ENCODE assay signal across 2 cellular contexts in the genomic region with DNA sequence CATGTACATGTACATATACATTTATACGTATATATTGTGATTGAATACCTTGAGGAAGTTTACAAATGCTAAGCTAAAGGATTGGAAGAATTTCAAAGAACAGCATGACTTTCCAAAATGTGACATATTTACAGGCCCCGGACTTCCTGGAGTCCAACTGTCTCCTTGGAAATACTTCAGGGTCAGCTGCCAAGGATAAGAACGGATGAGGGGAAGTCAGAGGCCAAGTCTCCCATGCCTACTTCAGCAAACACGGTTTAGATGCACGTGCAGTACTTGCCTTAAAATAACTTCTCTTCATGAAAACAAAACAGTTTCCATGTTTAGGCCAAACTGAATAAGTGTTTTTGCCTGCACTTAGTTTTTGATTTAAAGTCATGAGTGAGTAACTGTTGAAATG.
TF ChIP-seq lines count a peak whose summit lies in the region.

No MANE protein-coding gene starts in this region.

TF ChIP-seq in liver, 16 proteins besides CTCF, POLR2A, EP300 and RAD21 (continued from another document):
- TF ChIP-seq, protein P1, sequence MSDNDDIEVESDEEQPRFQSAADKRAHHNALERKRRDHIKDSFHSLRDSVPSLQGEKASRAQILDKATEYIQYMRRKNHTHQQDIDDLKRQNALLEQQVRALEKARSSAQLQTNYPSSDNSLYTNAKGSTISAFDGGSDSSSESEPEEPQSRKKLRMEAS (IDR thresholded peaks at IDR 0.05), result no peak
- peak; percentile 92 for TF ChIP-seq NR2F2 (IDR thresholded peaks at IDR 0.05)
TF ChIP-seq in liver: peak in this region for 2.

TF ChIP-seq in HepG2, 621 proteins besides CTCF, POLR2A, EP300 and RAD21:
- TF ChIP-seq, protein P2, sequence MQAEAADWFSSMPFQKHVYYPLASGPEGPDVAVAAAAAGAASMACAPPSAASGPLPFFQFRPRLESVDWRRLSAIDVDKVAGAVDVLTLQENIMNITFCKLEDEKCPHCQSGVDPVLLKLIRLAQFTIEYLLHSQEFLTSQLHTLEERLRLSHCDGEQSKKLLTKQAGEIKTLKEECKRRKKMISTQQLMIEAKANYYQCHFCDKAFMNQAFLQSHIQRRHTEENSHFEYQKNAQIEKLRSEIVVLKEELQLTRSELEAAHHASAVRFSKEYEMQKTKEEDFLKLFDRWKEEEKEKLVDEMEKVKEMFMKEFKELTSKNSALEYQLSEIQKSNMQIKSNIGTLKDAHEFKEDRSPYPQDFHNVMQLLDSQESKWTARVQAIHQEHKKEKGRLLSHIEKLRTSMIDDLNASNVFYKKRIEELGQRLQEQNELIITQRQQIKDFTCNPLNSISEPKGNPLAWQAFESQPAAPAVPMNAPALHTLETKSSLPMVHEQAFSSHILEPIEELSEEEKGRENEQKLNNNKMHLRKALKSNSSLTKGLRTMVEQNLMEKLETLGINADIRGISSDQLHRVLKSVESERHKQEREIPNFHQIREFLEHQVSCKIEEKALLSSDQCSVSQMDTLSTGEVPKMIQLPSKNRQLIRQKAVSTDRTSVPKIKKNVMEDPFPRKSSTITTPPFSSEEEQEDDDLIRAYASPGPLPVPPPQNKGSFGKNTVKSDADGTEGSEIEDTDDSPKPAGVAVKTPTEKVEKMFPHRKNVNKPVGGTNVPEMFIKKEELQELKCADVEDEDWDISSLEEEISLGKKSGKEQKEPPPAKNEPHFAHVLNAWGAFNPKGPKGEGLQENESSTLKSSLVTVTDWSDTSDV (CRISPR knock-in tag; IDR thresholded peaks at IDR 0.05), result no peak
- no peak for TF ChIP-seq MIER3 (CRISPR knock-in tag; IDR thresholded peaks at IDR 0.05; ENCODE audit: borderline replicate concordance)
- TF ChIP-seq, protein P3, sequence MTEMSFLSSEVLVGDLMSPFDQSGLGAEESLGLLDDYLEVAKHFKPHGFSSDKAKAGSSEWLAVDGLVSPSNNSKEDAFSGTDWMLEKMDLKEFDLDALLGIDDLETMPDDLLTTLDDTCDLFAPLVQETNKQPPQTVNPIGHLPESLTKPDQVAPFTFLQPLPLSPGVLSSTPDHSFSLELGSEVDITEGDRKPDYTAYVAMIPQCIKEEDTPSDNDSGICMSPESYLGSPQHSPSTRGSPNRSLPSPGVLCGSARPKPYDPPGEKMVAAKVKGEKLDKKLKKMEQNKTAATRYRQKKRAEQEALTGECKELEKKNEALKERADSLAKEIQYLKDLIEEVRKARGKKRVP (CRISPR knock-in tag; IDR thresholded peaks at IDR 0.05), result no peak
- TF ChIP-seq, protein P4, sequence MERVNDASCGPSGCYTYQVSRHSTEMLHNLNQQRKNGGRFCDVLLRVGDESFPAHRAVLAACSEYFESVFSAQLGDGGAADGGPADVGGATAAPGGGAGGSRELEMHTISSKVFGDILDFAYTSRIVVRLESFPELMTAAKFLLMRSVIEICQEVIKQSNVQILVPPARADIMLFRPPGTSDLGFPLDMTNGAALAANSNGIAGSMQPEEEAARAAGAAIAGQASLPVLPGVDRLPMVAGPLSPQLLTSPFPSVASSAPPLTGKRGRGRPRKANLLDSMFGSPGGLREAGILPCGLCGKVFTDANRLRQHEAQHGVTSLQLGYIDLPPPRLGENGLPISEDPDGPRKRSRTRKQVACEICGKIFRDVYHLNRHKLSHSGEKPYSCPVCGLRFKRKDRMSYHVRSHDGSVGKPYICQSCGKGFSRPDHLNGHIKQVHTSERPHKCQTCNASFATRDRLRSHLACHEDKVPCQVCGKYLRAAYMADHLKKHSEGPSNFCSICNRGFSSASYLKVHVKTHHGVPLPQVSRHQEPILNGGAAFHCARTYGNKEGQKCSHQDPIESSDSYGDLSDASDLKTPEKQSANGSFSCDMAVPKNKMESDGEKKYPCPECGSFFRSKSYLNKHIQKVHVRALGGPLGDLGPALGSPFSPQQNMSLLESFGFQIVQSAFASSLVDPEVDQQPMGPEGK (CRISPR knock-in tag; IDR thresholded peaks at IDR 0.05), result no peak
- no peak for TF ChIP-seq ZNF317 (CRISPR knock-in tag; IDR thresholded peaks at IDR 0.05)
- TF ChIP-seq TEAD2 (CRISPR knock-in tag; IDR thresholded peaks at IDR 0.05), result no peak
- no peak for TF ChIP-seq ISL2 (CRISPR knock-in tag; IDR thresholded peaks at IDR 0.05)
- TF ChIP-seq ZSCAN30 (CRISPR knock-in tag; IDR thresholded peaks at IDR 0.05), result no peak
- TF ChIP-seq GABPB1 (CRISPR knock-in tag; IDR thresholded peaks at IDR 0.05), result no peak
- no peak for TF ChIP-seq DNMT1 (CRISPR knock-in tag; IDR thresholded peaks at IDR 0.05)
- no peak for TF ChIP-seq SIN3B (IDR thresholded peaks at IDR 0.05; ENCODE audit: low read length)
- TF ChIP-seq PPARG (CRISPR knock-in tag; conservative IDR thresholded peaks at IDR 0.05), result no peak
- TF ChIP-seq ZIK1 (CRISPR knock-in tag; IDR thresholded peaks at IDR 0.05; ENCODE audit: borderline replicate concordance, low read depth), result no peak
- no peak for TF ChIP-seq MXD4 (CRISPR knock-in tag; IDR thresholded peaks at IDR 0.05)
- TF ChIP-seq ZNF225 (CRISPR knock-in tag; IDR thresholded peaks at IDR 0.05), result no peak
